ENCODE assay signal across 9 cellular contexts in genomic region chr2:176128172-176129012, GRCh38. TPM values are rescaled to one million over a fixed set of nuclear protein-coding genes. Genes with fewer than 3 reads are reported as not detected.
DNase-seq lines count a peak whose midpoint lies in the region; ATAC-seq and TF ChIP-seq lines count a peak whose summit lies in the region.
"Had no signal": no experiment of that assay in that cellular context is flagged by ENCODE, and none has a peak within 500 bp of the region (broad histone marks: within the 10 kb centered on the region; RNA-seq: fewer than 3 reads in every experiment).

No MANE protein-coding gene starts in this region.

- H3K27ac Mint-ChIP-seq in activated naive CD8-positive, alpha-beta T cell treated with anti-CD3 and anti-CD28 coated beads, Interleukin-2, amount 50 U/mL, for 24 hours, result peak overlapping the region; percentile 32

- no peak for ATAC-seq in activated naive CD8-positive, alpha-beta T cell treated with anti-CD3 and anti-CD28 coated beads, Interleukin-2, amount 50 U/mL, for 24 hours
- ATAC-seq in HG03139 (IDR thresholded peaks at IDR 0.05; ENCODE audit: unreplicated experiment), result no peak

- H3K4me1 Mint-ChIP-seq in activated naive CD8-positive, alpha-beta T cell treated with anti-CD3 and anti-CD28 coated beads, Interleukin-2, amount 50 U/mL, for 24 hours, result peaks cover 38% of the 10 kb centered on the region

- H3K27ac ChIP-seq in A673 (ENCODE audit: low read depth, low read length, poor library complexity, severe bottlenecking) (peak overlapping the region; percentile 98), HEK293 (ENCODE audit: extremely low read depth, low read depth, low read length) (peak overlapping the region; percentile 98; the same call in 1 of the 2 replicates), muscle layer of colon (ENCODE audit: low read depth, low read length) (peak overlapping the region; percentile 74)

- intact Hi-C loops in A673 (cut with micrococcal nuclease; ENCODE audit: unreplicated experiment), result loop anchor here (2.0 to 10.0 kb wide), 5 partner anchors 424 to 1626 kb away; no protein-coding TSS in a partner anchor

- peaks cover 20% of the 10 kb centered on the region for H3K36me3 ChIP-seq in A673 (ENCODE audit: insufficient read depth, low read length, poor library complexity, severe bottlenecking)
- H3K36me3 ChIP-seq in HEK293 (ENCODE audit: control insufficient read depth in 2 of 2, insufficient read depth in 1 of 2, low read length in 2 of 2), result peaks cover 0 to 18% of the 10 kb centered on the region in 2 experiments; a peak in 1 of 3 replicates
- no peaks in the 10 kb centered on the region for H3K36me3 ChIP-seq in muscle layer of colon (ENCODE audit: insufficient read depth, low read length)

- peak; percentile 81 for DNase-seq in A673 (ENCODE audit: low spot score)
- no peak for DNase-seq in activated naive CD8-positive, alpha-beta T cell treated with anti-CD3 and anti-CD28 coated beads, Interleukin-2, amount 50 U/mL, for 24 hours
- DNase-seq in HEK293T (ENCODE audit: extremely low spot score), result no peak
- DNase-seq in NCI-H1436 treated with DMSO at 0.1 percent for 48 hours (lab: John Stamatoyannopoulos, UW), result no peak
- no peak for DNase-seq in superior temporal gyrus (ENCODE audit: extremely low spot score)
- DNase-seq: NCI-H226 had no signal

- peaks cover 45% of the 10 kb centered on the region for H3K4me1 ChIP-seq in A673 (ENCODE audit: insufficient read depth, low read length, poor library complexity, severe bottlenecking)
- peaks cover 5% of the 10 kb centered on the region; the same call in 1 of the 2 replicates for H3K4me1 ChIP-seq in HEK293 (ENCODE audit: control insufficient read depth, insufficient read depth, low read length)
- peaks cover 34% of the 10 kb centered on the region for H3K4me1 ChIP-seq in muscle layer of colon (ENCODE audit: insufficient read depth, low read length)

- BruUV-seq in A673 (replicated peaks; lab: Mats Ljungman, UMichigan), result no TSS peak

- H3K4me3 Mint-ChIP-seq in activated naive CD8-positive, alpha-beta T cell treated with anti-CD3 and anti-CD28 coated beads, Interleukin-2, amount 50 U/mL, for 24 hours, result peak overlapping the region; percentile 46

- POLR2A ChIA-PET in A673 (lab: Charles Lee; ENCODE audit: low non-redundant PET), result interaction anchor here (0.5 to 0.6 kb wide), 2 partner anchors 17 to 1016 kb away, joined by 4 to 6 read pairs; no protein-coding TSS in a partner anchor
- POLR2A ChIA-PET in HEK293 (lab: Yijun Ruan, JAX), result no interaction called here
- POLR2A ChIA-PET in HEK293T (lab: Yijun Ruan, JAX), result interaction anchor here (3.8 to 5.4 kb wide), 2 partner anchors 23 kb away, joined by 24 to 35 read pairs; partner anchors contain the start of gene HOXD11

- H3K9me3 ChIP-seq in A673 (ENCODE audit: low read depth, low read length, poor library complexity, severe bottlenecking), result no peaks in the 10 kb centered on the region
- H3K9me3 ChIP-seq in HEK293 (ENCODE audit: control insufficient read depth, insufficient read depth, low read depth, low read length), result no peaks in the 10 kb centered on the region
- H3K9me3 ChIP-seq in muscle layer of colon (ENCODE audit: low read length), result no peaks in the 10 kb centered on the region

- TF ChIP-seq CTCF in A673 (conservative IDR thresholded peaks at IDR 0.05; ENCODE audit: low read depth, low read length) (no peak), HEK293 (tag by site-specific recombination; IDR thresholded peaks at IDR 0.05) (no peak)

- H3K27me3 Mint-ChIP-seq in activated naive CD8-positive, alpha-beta T cell treated with anti-CD3 and anti-CD28 coated beads, Interleukin-2, amount 50 U/mL, for 24 hours, result peaks cover 81% of the 10 kb centered on the region

- CTCF ChIA-PET in A673 (lab: Charles Lee) (interaction anchor here (0.7 to 2.5 kb wide), 8 partner anchors 11 to 1020 kb away, joined by 3 to 24 read pairs (median 7); no protein-coding TSS in a partner anchor), HEK293 (lab: Yijun Ruan, JAX) (interaction anchor here (0.5 to 3.5 kb wide), 17 partner anchors 8 to 686 kb away, joined by 3 to 51 read pairs (median 8); no protein-coding TSS in a partner anchor), HEK293T (lab: Yijun Ruan, JAX) (interaction anchor here (0.8 to 2.1 kb wide), 5 partner anchors 8 to 526 kb away, joined by 3 to 10 read pairs (median 5); no protein-coding TSS in a partner anchor)

- H3K36me3 Mint-ChIP-seq in activated naive CD8-positive, alpha-beta T cell treated with anti-CD3 and anti-CD28 coated beads, Interleukin-2, amount 50 U/mL, for 24 hours (ENCODE audit: low read depth), result no peaks in the 10 kb centered on the region

- H3K4me3 ChIP-seq in A673 (ENCODE audit: low read depth, low read length, poor library complexity, severe bottlenecking) (peak overlapping the region; percentile 62), HEK293 (ENCODE audit: low read depth, low read length) (no peak overlapping the region), muscle layer of colon (ENCODE audit: low read depth in 1 of 2, low read length in 2 of 2) (peak overlapping the region; percentile 40 to 68)

- no peaks in the 10 kb centered on the region for H3K9me3 Mint-ChIP-seq in activated naive CD8-positive, alpha-beta T cell treated with anti-CD3 and anti-CD28 coated beads, Interleukin-2, amount 50 U/mL, for 24 hours

- peak overlapping the region; percentile 66 for H3K9ac ChIP-seq in muscle layer of colon (ENCODE audit: low read length)

- H3K27me3 ChIP-seq in A673 (replicated peaks; ENCODE audit: insufficient read depth, low read depth, low read length, poor library complexity), result no peaks in the 10 kb centered on the region
- H3K27me3 ChIP-seq in muscle layer of colon (ENCODE audit: control insufficient read depth in 1 of 2, insufficient read depth in 2 of 2, low read length in 2 of 2), result peaks cover 0 to under 1% of the 10 kb centered on the region in 2 donors

TF ChIP-seq in HEK293, 187 proteins besides CTCF, POLR2A, EP300 and RAD21 (continues in another document):
- TF ChIP-seq ZNF600 (tag by site-specific recombination; IDR thresholded peaks at IDR 0.05), result peak; percentile 38; the same call in 1 of the 2 replicates
- no peak for TF ChIP-seq ZBTB6 (tag by site-specific recombination; IDR thresholded peaks at IDR 0.05)
- TF ChIP-seq IKZF3 (tag by site-specific recombination; IDR thresholded peaks at IDR 0.05), result 0 out of 2 replicates have a peak, but pooled peaks have one; percentile 6
- no peak for TF ChIP-seq SP3 (tag by site-specific recombination; IDR thresholded peaks at IDR 0.05)
- no peak for TF ChIP-seq ZFP69B (tag by site-specific recombination; IDR thresholded peaks at IDR 0.05)
- TF ChIP-seq ZNF23 (tag by site-specific recombination; IDR thresholded peaks at IDR 0.05; ENCODE audit: borderline replicate concordance), result no peak
- TF ChIP-seq ZSCAN23 (tag by site-specific recombination; IDR thresholded peaks at IDR 0.05), result no peak

TF ChIP-seq in HEK293T, 16 proteins besides CTCF, POLR2A, EP300 and RAD21:
- TF ChIP-seq L3MBTL2 (conservative IDR thresholded peaks at IDR 0.05), result no peak
- no peak for TF ChIP-seq ARNT (IDR thresholded peaks at IDR 0.05)
- no peak for TF ChIP-seq FOXK2 (IDR thresholded peaks at IDR 0.05)
- TF ChIP-seq HDGF (IDR thresholded peaks at IDR 0.05; ENCODE audit: borderline replicate concordance), result no peak
- no peak for TF ChIP-seq ELF4 (IDR thresholded peaks at IDR 0.05)
- no peak for TF ChIP-seq SUZ12 (IDR thresholded peaks at IDR 0.05)
- no peak for TF ChIP-seq ZNF384 (IDR thresholded peaks at IDR 0.05)
- TF ChIP-seq FOXM1 (IDR thresholded peaks at IDR 0.05; ENCODE audit: borderline replicate concordance), result no peak
- TF ChIP-seq LEF1 (IDR thresholded peaks at IDR 0.05; ENCODE audit: borderline replicate concordance), result no peak
- TF ChIP-seq NFRKB (IDR thresholded peaks at IDR 0.05), result no peak
- TF ChIP-seq SP1 (IDR thresholded peaks at IDR 0.05), result no peak
- no peak for TF ChIP-seq CTBP1 (IDR thresholded peaks at IDR 0.05; ENCODE audit: borderline replicate concordance)
- TF ChIP-seq BHLHE40 (IDR thresholded peaks at IDR 0.05; ENCODE audit: borderline replicate concordance), result no peak
- no peak for TF ChIP-seq TARDBP (IDR thresholded peaks at IDR 0.05)
- no peak for TF ChIP-seq FOXA1 (IDR thresholded peaks at IDR 0.05)
- no peak for TF ChIP-seq PKNOX1 (IDR thresholded peaks at IDR 0.05)
TF ChIP-seq in HEK293T: peak in this region for 0.

RNA-seq across cellular contexts. Expression of gene HOXD8, which starts 1.1 kb away (rescaled TPM):
- 56.8 and 61.9 TPM in 2 replicates for total RNA-seq in A673 (2021)

RNA-seq across cellular contexts. Expression of gene HOXD9, which starts 5.9 kb away (rescaled TPM):
- 63.0 and 64.9 TPM in 2 replicates for total RNA-seq in A673 (2021)

RNA-seq across cellular contexts. Expression of gene HOXD10, which starts 11.8 kb away (rescaled TPM):
- 88.6 and 98.3 TPM in 2 replicates for total RNA-seq in A673 (2021)

RNA-seq across cellular contexts. Expression of gene HOXD11, which starts 21.3 kb away (rescaled TPM):
- total RNA-seq in A673 (2021), result 107 and 123 TPM in 2 replicates

RNA-seq across cellular contexts. Expression of gene HOXD4, which starts 23.0 kb away (rescaled TPM):
- 30.8 and 34.3 TPM in 2 replicates for total RNA-seq in A673 (2021)
